ENCODE assay signal across 8 cellular contexts in the genomic region with DNA sequence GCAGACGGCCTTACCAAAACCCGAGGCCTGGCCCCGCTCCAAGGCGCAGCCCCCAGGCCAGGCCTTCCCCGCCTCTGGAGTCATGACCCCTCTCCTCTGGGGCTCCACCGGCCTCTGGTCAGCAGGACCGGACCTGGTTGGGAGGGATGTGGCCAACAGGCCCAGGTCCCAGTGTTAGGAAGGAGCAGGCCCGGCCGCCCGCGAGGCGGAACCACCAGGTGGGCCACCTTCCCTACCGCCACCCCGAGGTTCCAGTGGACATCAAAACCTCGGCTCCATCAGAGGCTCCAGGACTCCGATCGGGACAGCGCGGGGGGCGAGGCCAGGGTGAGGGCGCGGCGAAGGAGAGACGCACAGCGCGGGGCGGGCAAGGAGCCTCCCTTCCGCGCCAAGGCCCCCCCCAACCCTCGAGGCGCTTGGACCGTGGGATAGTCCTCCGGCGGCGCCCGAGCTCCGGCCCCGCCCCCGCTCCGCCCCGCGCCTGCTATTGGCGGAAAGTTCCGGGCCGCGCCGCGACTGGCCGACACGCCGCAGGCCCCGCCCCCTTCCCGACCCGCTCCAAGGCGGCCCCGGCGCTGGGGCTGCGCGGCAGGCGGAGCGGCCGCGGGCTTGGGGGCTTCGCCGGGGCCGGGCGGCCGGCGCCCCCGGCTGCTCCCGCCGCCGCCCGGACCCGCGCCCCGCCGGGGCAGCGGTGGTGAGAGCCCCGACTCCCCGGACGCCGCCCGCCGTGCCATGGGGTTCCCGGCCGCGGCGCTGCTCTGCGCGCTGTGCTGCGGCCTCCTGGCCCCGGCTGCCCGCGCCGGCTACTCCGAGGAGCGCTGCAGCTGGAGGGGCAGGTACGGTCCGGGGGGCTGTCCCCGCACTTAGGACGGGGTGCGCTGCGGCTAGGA. TPM values are rescaled to one million over a fixed set of nuclear protein-coding genes. Genes with fewer than 3 reads are reported as not detected.
DNase-seq lines count a peak whose midpoint lies in the region; ATAC-seq and TF ChIP-seq lines count a peak whose summit lies in the region.

A gene (plus strand): TSS at position 561 of the 890 bp plus-strand sequence. CDS start 172 bp downstream, at position 733.

- peaks cover 30% of the 10 kb centered on the region for H3K27me3 ChIP-seq in lower lobe of right lung (ENCODE audit: low read depth)

- peaks cover 23% of the 10 kb centered on the region for H3K4me1 ChIP-seq in lower lobe of right lung

- H3K4me3 ChIP-seq in lower lobe of right lung: peak within 1 kb of the TSS; percentile 77

- no peak for TF ChIP-seq CTCF in lower lobe of right lung (IDR thresholded peaks at IDR 0.05)

- DNase-seq in NCI-H1417 (lab: John Stamatoyannopoulos, UW): peak; percentile 83 to 91 (median 87)
- DNase-seq in NCI-H1417 treated with DMSO at 0.1 percent for 48 hours (lab: John Stamatoyannopoulos, UW): no peak
- peak; percentile 32 for DNase-seq in NCI-H748 treated with DMSO at 0.1 percent for 48 hours (lab: John Stamatoyannopoulos, UW)
- peak; percentile 96 for DNase-seq in activated CD8-positive, alpha-beta memory T cell treated with anti-CD3 and anti-CD28 coated beads for 24 hours
- peak; percentile 83 for DNase-seq in effector CD4-positive, alpha-beta T cell
- peak; percentile 95 for DNase-seq in lower lobe of right lung
- DNase-seq in stimulated activated CD4-positive, alpha-beta T cell treated with anti-CD3 and anti-CD28 coated beads, TNF-alpha, amount 100 ng/mL, for 1 hour (ENCODE audit: low read depth in 3 of 3, low spot score in 1 of 3): peak; percentile 74 to 88 (median 75)

- H3K36me3 ChIP-seq in lower lobe of right lung: no peaks in the 10 kb centered on the region

- intact Hi-C loops in lower lobe of right lung (cut with DNase I): no loop called here

- ATAC-seq in HG03095 (IDR thresholded peaks at IDR 0.05; ENCODE audit: unreplicated experiment) (peak; percentile 58), lower lobe of right lung (peak; percentile 90 to 92)

- H3K9me3 ChIP-seq in lower lobe of right lung: no peaks in the 10 kb centered on the region

- peak within 1 kb of the TSS; percentile 36 for H3K27ac ChIP-seq in lower lobe of right lung

RNA-seq across cellular contexts. Expression of the gene that starts here (rescaled TPM):
- total RNA-seq in lower lobe of right lung: 35.9 TPM
